In the genomic region with DNA sequence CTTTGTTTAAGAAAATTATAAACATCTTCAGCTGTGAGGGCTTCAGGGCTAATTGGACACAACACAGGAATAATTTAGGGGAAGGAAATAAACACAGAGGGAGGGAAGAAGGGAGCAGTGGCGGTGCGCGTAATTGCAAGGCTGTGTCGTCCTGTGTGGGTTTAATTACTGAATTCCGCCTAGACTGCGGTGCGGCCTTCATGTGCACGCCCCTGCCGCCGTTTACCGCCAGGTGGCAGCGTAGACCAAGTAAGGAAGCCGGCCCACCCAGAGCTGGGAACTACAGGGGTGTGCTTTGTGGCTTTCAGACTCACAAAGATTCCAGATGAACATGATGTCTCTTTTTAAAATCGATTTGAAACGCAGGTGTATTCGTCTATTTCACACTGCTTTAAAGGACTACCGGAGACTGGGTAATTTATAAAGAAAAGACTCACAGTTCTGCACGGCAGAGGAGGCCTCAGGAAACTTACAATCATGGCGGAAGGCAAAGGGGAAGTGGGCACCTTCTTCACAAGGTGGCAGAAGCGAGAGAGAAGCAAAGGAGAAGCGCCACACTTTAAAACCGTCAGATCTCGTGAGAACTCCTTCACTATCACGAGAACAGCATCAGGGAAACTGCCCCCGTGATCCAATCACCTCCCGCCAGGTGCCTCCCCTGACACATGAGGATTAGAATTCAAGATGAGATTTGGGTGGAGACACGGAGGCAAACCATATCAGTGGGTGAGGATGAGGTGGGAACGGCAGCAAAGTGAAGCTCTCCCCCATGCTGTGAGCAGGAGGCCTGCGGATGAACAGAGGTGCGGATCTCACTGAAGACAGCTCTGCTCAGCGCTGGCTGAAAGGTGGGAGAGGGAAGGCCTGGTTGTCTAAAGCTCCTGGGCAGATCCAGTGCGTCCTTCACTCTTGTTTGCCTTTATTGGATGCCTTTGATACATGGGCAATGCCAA, we compare ENCODE assay signal across 8 cellular contexts.
DNase-seq lines count a peak whose midpoint lies in the region; ATAC-seq, FAIRE-seq and TF ChIP-seq lines count a peak whose summit lies in the region.

No MANE protein-coding gene starts in this region.

- WGBS in HepG2 (ENCODE audit: low lambda C conversion rate) = 21% methylated on average over 29 of the region's 32 CpGs

- no peak for FAIRE-seq in HepG2 (lab: Jason Lieb, UNC)

- intact Hi-C loops in HepG2 (cut with micrococcal nuclease; ENCODE audit: unreplicated experiment) = loop anchor here (1.0 to 2.0 kb wide), 2 partner anchors 214 to 221 kb away; no protein-coding TSS in a partner anchor

- no peaks in the 10 kb centered on the region for H4K20me1 ChIP-seq in HepG2 (ENCODE audit: insufficient read depth, low read length)

- no peaks in the 10 kb centered on the region for H3K4me1 ChIP-seq in HepG2 (ENCODE audit: insufficient read depth, low read length)

- H3K9me3 ChIP-seq in HepG2 (ENCODE audit: low read length) = no peaks in the 10 kb centered on the region

- no peak for TF ChIP-seq EP300 in HepG2 (IDR thresholded peaks at IDR 0.05; ENCODE audit: low read depth in 2 of 2, low read length in 2 of 2)
- TF ChIP-seq EP300 in HepG2 (CRISPR knock-in tag; IDR thresholded peaks at IDR 0.05; ENCODE audit: borderline replicate concordance) = no peak

- in situ Hi-C loops in HepG2 (cut with HindIII; ENCODE audit: extremely low pct_ligation_motif_present, low pct_unique_long_range_greater_than_20kb) = loop anchor here (5.0 kb wide), 1 partner anchor 222 kb away; no protein-coding TSS in a partner anchor

- no peak overlapping the region for H3K9ac ChIP-seq in HepG2 (ENCODE audit: insufficient read depth, low read depth, low read length)

- no peak overlapping the region for H3K27ac ChIP-seq in HepG2 (ENCODE audit: extremely low read length, insufficient read depth, low read length)

- no peaks in the 10 kb centered on the region for H3K36me3 ChIP-seq in HepG2 (replicated peaks in 1 of 2; ENCODE audit: control insufficient read depth in 1 of 2, insufficient read depth in 2 of 2, low read length in 2 of 2)

- CTCF ChIA-PET in HepG2 (lab: Yijun Ruan, JAX; ENCODE audit: low intra/inter-chr PET ratio, low total read pairs) = interaction anchor here (1.9 to 2.6 kb wide), 2 partner anchors 213 to 221 kb away, joined by 17 to 35 read pairs; no protein-coding TSS in a partner anchor

- peak; percentile 88 for TF ChIP-seq RAD21 in HepG2 (CRISPR knock-in tag; IDR thresholded peaks at IDR 0.05)

- ATAC-seq in GM18498 (IDR thresholded peaks at IDR 0.05; ENCODE audit: unreplicated experiment) (peak; percentile 93), HG02938 (IDR thresholded peaks at IDR 0.05; ENCODE audit: unreplicated experiment) (peak; percentile 90), HepG2 (peak; percentile 98)

- H3K79me2 ChIP-seq in HepG2 (ENCODE audit: insufficient read depth, low read length) = no peaks in the 10 kb centered on the region

- no peaks in the 10 kb centered on the region; a peak in 2 of 5 replicates for H3K27me3 ChIP-seq in HepG2 (ENCODE audit: control insufficient read depth in 1 of 2, insufficient read depth in 2 of 2, low read length in 2 of 2)

- DNase-seq in A172 (ENCODE audit: low spot score) (peak; percentile 49), NCI-H2171 (lab: John Stamatoyannopoulos, UW) (peak; percentile 8), cerebellar nuclear complex (lab: John Stamatoyannopoulos, UW) (peak; percentile 26 to 53), HepG2 (ENCODE audit: low spot score) (peak; percentile 63)
- peak; percentile 31 to 46 for DNase-seq in activated CD4-positive, alpha-beta T cell treated with anti-CD3 and anti-CD28 coated beads for 4 hours
- peak; percentile 25 to 50 (median 49) for DNase-seq in stimulated activated CD4-positive, alpha-beta T cell treated with anti-CD3 and anti-CD28 coated beads, TNF-alpha, amount 100 ng/mL, for 4 hours (ENCODE audit: low read depth in 3 of 3)

- no peak overlapping the region for H3K4me2 ChIP-seq in HepG2 (ENCODE audit: low read depth, low read length)

- POLR2A ChIA-PET in HepG2 (lab: Yijun Ruan, JAX) = no interaction called here

- no TSS peak for BruUV-seq in HepG2 (replicated peaks; lab: Mats Ljungman, UMichigan)

- peak; percentile 93 for TF ChIP-seq CTCF in HepG2 (CRISPR knock-in tag; IDR thresholded peaks at IDR 0.05)

- H2AFZ ChIP-seq in HepG2 (ENCODE audit: low read length) = no peak overlapping the region

- TF ChIP-seq POLR2A in HepG2 (IDR thresholded peaks at IDR 0.05; ENCODE audit: insufficient read depth in 1 of 2, low read depth in 2 of 2, low read length in 2 of 2) = no peak

- no peak overlapping the region for H3K4me3 ChIP-seq in HepG2 (replicated peaks in 1 of 3; ENCODE audit: insufficient read depth in 1 of 3, low read depth in 2 of 3, low read length in 3 of 3)

TF ChIP-seq in HepG2, 621 proteins besides CTCF, POLR2A, EP300 and RAD21 (continues in another document):
- TF ChIP-seq MTF2 (CRISPR knock-in tag; IDR thresholded peaks at IDR 0.05; ENCODE audit: borderline replicate concordance) (peak; percentile 67; the same call in 1 of the 2 replicates), CENPT (CRISPR knock-in tag; IDR thresholded peaks at IDR 0.05; ENCODE audit: low read depth) (no peak), ZNF672 (CRISPR knock-in tag; IDR thresholded peaks at IDR 0.05) (peak; percentile 99), ZNF329 (CRISPR knock-in tag; IDR thresholded peaks at IDR 0.05; ENCODE audit: low read depth) (no peak), MLLT10 (CRISPR knock-in tag; IDR thresholded peaks at IDR 0.05) (no peak), MEIS2 (CRISPR knock-in tag; IDR thresholded peaks at IDR 0.05) (0 out of 2 replicates have a peak, but pooled peaks have one; percentile 32), FOXA3 (CRISPR knock-in tag; IDR thresholded peaks at IDR 0.05) (0 out of 2 replicates have a peak, but pooled peaks have one; percentile 17), ZNF879 (CRISPR knock-in tag; IDR thresholded peaks at IDR 0.05) (no peak), ZNF225 (CRISPR knock-in tag; IDR thresholded peaks at IDR 0.05) (no peak), ARHGAP35 (CRISPR knock-in tag; IDR thresholded peaks at IDR 0.05; ENCODE audit: borderline replicate concordance) (no peak), ARNT2 (CRISPR knock-in tag; IDR thresholded peaks at IDR 0.05; ENCODE audit: low read depth) (no peak), HOXA7 (CRISPR knock-in tag; IDR thresholded peaks at IDR 0.05) (no peak), ZFY (CRISPR knock-in tag; IDR thresholded peaks at IDR 0.05) (peak; percentile 60; the same call in 1 of the 2 replicates), FOXK1 (CRISPR knock-in tag; IDR thresholded peaks at IDR 0.05; ENCODE audit: borderline replicate concordance, low read depth) (no peak), KLF12 (CRISPR knock-in tag; IDR thresholded peaks at IDR 0.05; ENCODE audit: borderline replicate concordance) (peak; percentile 25; the same call in 1 of the 2 replicates), ZNF350 (CRISPR knock-in tag; IDR thresholded peaks at IDR 0.05; ENCODE audit: borderline replicate concordance, low read depth) (no peak), MYNN (CRISPR knock-in tag; IDR thresholded peaks at IDR 0.05; ENCODE audit: low read depth) (no peak), MED8 (CRISPR knock-in tag; IDR thresholded peaks at IDR 0.05; ENCODE audit: insufficient replicate concordance) (no peak)
- TF ChIP-seq, protein P1, sequence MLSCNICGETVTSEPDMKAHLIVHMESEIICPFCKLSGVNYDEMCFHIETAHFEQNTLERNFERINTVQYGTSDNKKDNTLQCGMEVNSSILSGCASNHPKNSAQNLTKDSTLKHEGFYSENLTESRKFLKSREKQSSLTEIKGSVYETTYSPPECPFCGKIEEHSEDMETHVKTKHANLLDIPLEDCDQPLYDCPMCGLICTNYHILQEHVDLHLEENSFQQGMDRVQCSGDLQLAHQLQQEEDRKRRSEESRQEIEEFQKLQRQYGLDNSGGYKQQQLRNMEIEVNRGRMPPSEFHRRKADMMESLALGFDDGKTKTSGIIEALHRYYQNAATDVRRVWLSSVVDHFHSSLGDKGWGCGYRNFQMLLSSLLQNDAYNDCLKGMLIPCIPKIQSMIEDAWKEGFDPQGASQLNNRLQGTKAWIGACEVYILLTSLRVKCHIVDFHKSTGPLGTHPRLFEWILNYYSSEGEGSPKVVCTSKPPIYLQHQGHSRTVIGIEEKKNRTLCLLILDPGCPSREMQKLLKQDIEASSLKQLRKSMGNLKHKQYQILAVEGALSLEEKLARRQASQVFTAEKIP (CRISPR knock-in tag; IDR thresholded peaks at IDR 0.05; ENCODE audit: borderline replicate concordance) = no peak
- TF ChIP-seq, protein P2, sequence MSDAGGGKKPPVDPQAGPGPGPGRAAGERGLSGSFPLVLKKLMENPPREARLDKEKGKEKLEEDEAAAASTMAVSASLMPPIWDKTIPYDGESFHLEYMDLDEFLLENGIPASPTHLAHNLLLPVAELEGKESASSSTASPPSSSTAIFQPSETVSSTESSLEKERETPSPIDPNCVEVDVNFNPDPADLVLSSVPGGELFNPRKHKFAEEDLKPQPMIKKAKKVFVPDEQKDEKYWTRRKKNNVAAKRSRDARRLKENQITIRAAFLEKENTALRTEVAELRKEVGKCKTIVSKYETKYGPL (CRISPR knock-in tag; IDR thresholded peaks at IDR 0.05) = no peak
- TF ChIP-seq, protein P3, sequence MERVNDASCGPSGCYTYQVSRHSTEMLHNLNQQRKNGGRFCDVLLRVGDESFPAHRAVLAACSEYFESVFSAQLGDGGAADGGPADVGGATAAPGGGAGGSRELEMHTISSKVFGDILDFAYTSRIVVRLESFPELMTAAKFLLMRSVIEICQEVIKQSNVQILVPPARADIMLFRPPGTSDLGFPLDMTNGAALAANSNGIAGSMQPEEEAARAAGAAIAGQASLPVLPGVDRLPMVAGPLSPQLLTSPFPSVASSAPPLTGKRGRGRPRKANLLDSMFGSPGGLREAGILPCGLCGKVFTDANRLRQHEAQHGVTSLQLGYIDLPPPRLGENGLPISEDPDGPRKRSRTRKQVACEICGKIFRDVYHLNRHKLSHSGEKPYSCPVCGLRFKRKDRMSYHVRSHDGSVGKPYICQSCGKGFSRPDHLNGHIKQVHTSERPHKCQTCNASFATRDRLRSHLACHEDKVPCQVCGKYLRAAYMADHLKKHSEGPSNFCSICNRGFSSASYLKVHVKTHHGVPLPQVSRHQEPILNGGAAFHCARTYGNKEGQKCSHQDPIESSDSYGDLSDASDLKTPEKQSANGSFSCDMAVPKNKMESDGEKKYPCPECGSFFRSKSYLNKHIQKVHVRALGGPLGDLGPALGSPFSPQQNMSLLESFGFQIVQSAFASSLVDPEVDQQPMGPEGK (CRISPR knock-in tag; IDR thresholded peaks at IDR 0.05) = 0 out of 2 replicates have a peak, but pooled peaks have one; percentile 12
- TF ChIP-seq, protein P4, sequence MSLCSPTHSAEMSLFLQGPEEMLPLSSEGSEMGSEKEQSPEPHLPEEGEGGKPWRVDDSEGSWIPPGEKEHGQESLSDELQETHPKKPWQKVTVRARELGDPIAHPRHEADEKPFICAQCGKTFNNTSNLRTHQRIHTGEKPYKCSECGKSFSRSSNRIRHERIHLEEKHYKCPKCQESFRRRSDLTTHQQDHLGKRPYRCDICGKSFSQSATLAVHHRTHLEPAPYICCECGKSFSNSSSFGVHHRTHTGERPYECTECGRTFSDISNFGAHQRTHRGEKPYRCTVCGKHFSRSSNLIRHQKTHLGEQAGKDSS (CRISPR knock-in tag; IDR thresholded peaks at IDR 0.05; ENCODE audit: borderline replicate concordance, low read depth) = no peak

Comparison
In these comparisons a context has a peak if more than half of its experiments do, and no peak if none do; other contexts are left out.
1. DNase-seq: peak in every context shown above with its lines; median percentile 63 in HepG2; 49 in A172; 49 in stimulated activated CD4-positive, alpha-beta T cell treated with anti-CD3 and anti-CD28 coated beads, TNF-alpha, amount 100 ng/mL, for 4 hours; 40 in cerebellar nuclear complex; 38 in activated CD4-positive, alpha-beta T cell treated with anti-CD3 and anti-CD28 coated beads for 4 hours; 8 in NCI-H2171.